20 cellular contexts compared by ENCODE assay signal in genomic region chr2:10238991-10239485, GRCh38.
DNase-seq lines count a peak whose midpoint lies in the region; ATAC-seq and TF ChIP-seq lines count a peak whose summit lies in the region.
"Had no signal": no experiment of that assay in that cellular context is flagged by ENCODE, and none has a peak within 500 bp of the region (broad histone marks: within the 10 kb centered on the region; RNA-seq: fewer than 3 reads in every experiment).

No MANE protein-coding gene starts in this region.

- peaks cover 0 to 2% of the 10 kb centered on the region in 2 donors for H3K4me1 ChIP-seq in neuronal stem cell (ENCODE audit: control insufficient read depth in 2 of 2, insufficient read depth in 1 of 2, low read depth in 1 of 2, low read length in 2 of 2)
- H3K4me1 ChIP-seq in uterus, result no peaks in the 10 kb centered on the region
- H3K4me1 ChIP-seq: A549 had no signal

- no peak overlapping the region for H4K91ac ChIP-seq in neuronal stem cell (ENCODE audit: low read depth, low read length, poor library complexity)

- no peak overlapping the region for H3K23ac ChIP-seq in neuronal stem cell (ENCODE audit: low read depth, low read length, poor library complexity)

- H2AK5ac ChIP-seq in neuronal stem cell (ENCODE audit: low read depth, low read length), result no peak overlapping the region

- no peak overlapping the region for H2BK120ac ChIP-seq in neuronal stem cell (ENCODE audit: low read depth, low read length)

- H3K9me3 ChIP-seq in neuronal stem cell (replicated peaks in 1 of 2; ENCODE audit: control insufficient read depth in 2 of 2, insufficient read depth in 1 of 2, low read depth in 1 of 2, low read length in 2 of 2) (no peaks in the 10 kb centered on the region), uterus (no peaks in the 10 kb centered on the region)
- H3K9me3 ChIP-seq: A549 had no signal

- no peak overlapping the region for H2AFZ ChIP-seq in neuronal stem cell (ENCODE audit: low read length)

- H3K4me3 ChIP-seq in neuronal stem cell (ENCODE audit: low read length in 2 of 2) (no peak overlapping the region), uterus (no peak overlapping the region)
- H3K4me3 ChIP-seq: A549 had no signal

- H3K27ac ChIP-seq in neuronal stem cell (replicated peaks; ENCODE audit: low read length), result no peak overlapping the region
- peak overlapping the region in 1 of 2 donors; percentile 21 for H3K27ac ChIP-seq in uterus
- H3K27ac ChIP-seq: A549, HL-60 had no signal

- no peak overlapping the region for H3K14ac ChIP-seq in neuronal stem cell (ENCODE audit: low read length)

- H2BK15ac ChIP-seq in neuronal stem cell (ENCODE audit: low read length), result no peak overlapping the region

- no peak for ATAC-seq in left cardiac atrium
- no peak for ATAC-seq in left ventricle myocardium superior
- no peak for ATAC-seq in GM21619 (IDR thresholded peaks at IDR 0.05; ENCODE audit: unreplicated experiment)
- no peak for ATAC-seq in HG03571 (IDR thresholded peaks at IDR 0.05; ENCODE audit: unreplicated experiment)

- TF ChIP-seq CTCF in glutamatergic neuron (IDR thresholded peaks at IDR 0.05; ENCODE audit: partially characterized antibody, unreplicated experiment) (no peak), uterus (IDR thresholded peaks at IDR 0.05) (no peak)

- TF ChIP-seq POLR2A in uterus (IDR thresholded peaks at IDR 0.05), result no peak

- peaks cover 6% of the 10 kb centered on the region for H3K9me3 Mint-ChIP-seq in glutamatergic neuron (ENCODE audit: unreplicated experiment)
- H3K9me3 Mint-ChIP-seq: CD4-positive, alpha-beta memory T cell had no signal

- H3K36me3 ChIP-seq in neuronal stem cell (replicated peaks in 1 of 2; ENCODE audit: control insufficient read depth in 2 of 2, insufficient read depth in 2 of 2, low read length in 2 of 2), result no peaks in the 10 kb centered on the region
- no peaks in the 10 kb centered on the region for H3K36me3 ChIP-seq in uterus

- peaks cover 3% of the 10 kb centered on the region for H3K4me1 Mint-ChIP-seq in glutamatergic neuron (ENCODE audit: low read depth, unreplicated experiment)
- H3K4me1 Mint-ChIP-seq: CD4-positive, alpha-beta memory T cell had no signal

- no peak overlapping the region for H3K9ac ChIP-seq in neuronal stem cell (ENCODE audit: low read depth, low read length, poor library complexity)

- no peak overlapping the region for H4K8ac ChIP-seq in neuronal stem cell (ENCODE audit: low read depth, low read length)

- H3K27me3 Mint-ChIP-seq in glutamatergic neuron (ENCODE audit: unreplicated experiment), result peaks cover 5% of the 10 kb centered on the region

- DNase-seq in left cardiac atrium (peak; percentile 10), left ventricle myocardium superior (no peak), glutamatergic neuron (peak; percentile 14), neuronal stem cell (ENCODE audit: low spot score) (no peak), uterus (peak; percentile 12 to 13), NCI-H510A (lab: John Stamatoyannopoulos, UW) (no peak)
- DNase-seq: CD4-positive, alpha-beta memory T cell; DMS153; GDM1; HCEC 1CT; IMR-90; NCI-H1092; NCI-H1436 treated with DMSO at 0.1 percent for 48 hours; NCI-H2029; NCI-H2171; NCI-H69 had no signal

- no peak overlapping the region for H3K4me3 Mint-ChIP-seq in glutamatergic neuron (ENCODE audit: unreplicated experiment)
- H3K4me3 Mint-ChIP-seq: CD4-positive, alpha-beta memory T cell had no signal

- H3K18ac ChIP-seq in neuronal stem cell (ENCODE audit: low read length), result peak overlapping the region; percentile 50

- H3K4me2 ChIP-seq in neuronal stem cell (ENCODE audit: insufficient read depth, low read length, poor library complexity, severe bottlenecking), result no peak overlapping the region
- H3K4me2 ChIP-seq: A549 had no signal

- no peak overlapping the region for H3K27ac Mint-ChIP-seq in glutamatergic neuron (ENCODE audit: unreplicated experiment)
- H3K27ac Mint-ChIP-seq: CD4-positive, alpha-beta memory T cell had no signal

- H3K27me3 ChIP-seq in neuronal stem cell (ENCODE audit: control insufficient read depth in 3 of 3, insufficient read depth in 3 of 3, low read depth in 1 of 3, low read length in 3 of 3) (peaks cover 0 to 71% (median 0%) of the 10 kb centered on the region in 3 experiments), uterus (no peaks in the 10 kb centered on the region)

- H3K4ac ChIP-seq in neuronal stem cell (ENCODE audit: low read length), result no peak overlapping the region

- no CpG with 5 or more reads among the region's 13 CpGs for WGBS in neuronal stem cell (ENCODE audit: extremely low coverage in 2 of 2, insufficient read length in 2 of 2, insufficient replicate concordance in 1 of 2), 2 donors

- H3K36me3 Mint-ChIP-seq in glutamatergic neuron (ENCODE audit: unreplicated experiment), result no peaks in the 10 kb centered on the region
- H3K36me3 Mint-ChIP-seq: CD4-positive, alpha-beta memory T cell had no signal

- H2BK12ac ChIP-seq in neuronal stem cell (ENCODE audit: low read length), result no peak overlapping the region

- no peaks in the 10 kb centered on the region for H3K79me1 ChIP-seq in neuronal stem cell (ENCODE audit: low read depth, low read length)

- H2BK5ac ChIP-seq in neuronal stem cell (ENCODE audit: low read length), result no peak overlapping the region

- intact Hi-C loops in left cardiac atrium (cut with DNase I), result no loop called here
- intact Hi-C loops in left ventricle myocardium superior (cut with micrococcal nuclease), result no loop called here
- intact Hi-C loops in uterus (cut with DNase I; ENCODE audit: low total_unique reads), result no loop called here

Comparison
In these comparisons a context has a peak if more than half of its experiments do, and no peak if none do; other contexts are left out.
1. DNase-seq: peak in left cardiac atrium (single experiment), glutamatergic neuron (single experiment) and uterus (2 of 2); none in left ventricle myocardium superior (single experiment), neuronal stem cell (single experiment) and NCI-H510A (single experiment).